Comparison of ENCODE assay signal across 14 cellular contexts in the genomic region with DNA sequence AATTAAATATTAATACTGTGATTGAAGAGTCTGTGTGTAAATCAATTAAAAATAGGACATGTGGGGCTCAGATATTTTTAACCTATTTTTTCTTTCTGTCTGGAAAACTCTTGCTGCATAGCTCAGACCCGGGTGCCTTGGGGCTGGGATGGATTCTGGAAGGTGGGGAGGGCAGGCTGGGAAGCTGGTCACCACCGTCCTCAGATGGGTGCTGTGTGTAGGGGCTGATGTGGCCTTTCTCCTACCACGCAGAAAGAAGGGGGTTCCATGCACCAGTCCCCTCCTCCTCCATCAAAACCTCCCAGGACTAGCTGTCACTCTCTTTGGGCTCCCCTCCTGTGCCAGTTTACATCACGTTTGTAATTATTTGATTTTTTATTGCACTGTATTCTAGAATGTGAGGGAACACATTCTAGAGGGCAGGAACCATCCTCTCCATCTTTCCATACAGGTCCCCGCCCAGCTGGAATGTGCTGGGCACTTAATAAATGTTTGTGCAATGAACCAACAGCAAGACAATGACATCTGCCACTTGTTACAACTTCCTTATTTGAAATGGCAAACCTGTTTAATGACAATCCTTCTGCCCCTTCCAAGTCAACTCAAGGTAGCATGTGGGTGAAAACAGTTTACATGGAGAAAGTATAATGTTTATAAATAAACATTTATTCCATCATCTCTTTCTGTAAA.
DNase-seq lines count a peak whose midpoint lies in the region; ATAC-seq, FAIRE-seq and TF ChIP-seq lines count a peak whose summit lies in the region.
"Had no signal": no experiment of that assay in that cellular context is flagged by ENCODE, and none has a peak within 500 bp of the region (broad histone marks: within the 10 kb centered on the region; RNA-seq: fewer than 3 reads in every experiment).

No MANE protein-coding gene starts in this region.

- H2AK5ac ChIP-seq in IMR-90 (ENCODE audit: low read depth, low read length), result 0 out of 2 replicates have a peak overlapping the region, but pooled peaks have one; percentile 62
- H2AK5ac ChIP-seq in trophoblast cell (ENCODE audit: low read length), result no peak overlapping the region

- CTCF ChIA-PET in IMR-90 (lab: Yijun Ruan, JAX) (no interaction called here), GM12878 (lab: Yijun Ruan, JAX) (interaction anchor here (0.7 kb wide), 1 partner anchor 897 kb away, joined by 3 read pairs; no protein-coding TSS in a partner anchor)

- H4K91ac ChIP-seq in IMR-90 (ENCODE audit: insufficient read depth, low read depth, low read length) (no peak overlapping the region), trophoblast cell (ENCODE audit: low read depth, low read length) (no peak overlapping the region)

- WGBS in IMR-90 (ENCODE audit: extremely low coverage in 2 of 2, insufficient read length in 1 of 2), 2 experiments, result no CpG with 5 or more reads among the region's 5 CpGs
- WGBS in GM12878 (ENCODE audit: insufficient coverage, insufficient replicate concordance, low lambda C conversion rate, missing lambda C conversion rate), result 43% methylated on average over 5 of the region's 5 CpGs
- no CpG with 5 or more reads among the region's 5 CpGs for WGBS in trophoblast cell (ENCODE audit: extremely low coverage, insufficient coverage, insufficient read length)

- H4K8ac ChIP-seq in IMR-90 (ENCODE audit: low read depth in 2 of 2, low read length in 2 of 2) (no peak overlapping the region), trophoblast cell (ENCODE audit: low read depth, low read length) (no peak overlapping the region)

- no peak for TF ChIP-seq POLR2A in IMR-90 (IDR thresholded peaks at IDR 0.05; ENCODE audit: low read depth, low read length)
- TF ChIP-seq POLR2A in GM12878 (IDR thresholded peaks at IDR 0.05; ENCODE audit: low read depth, low read length), result no peak

- H2AFZ ChIP-seq in IMR-90 (replicated peaks; ENCODE audit: low read length, poor library complexity) (no peak overlapping the region), GM12878 (ENCODE audit: control insufficient read depth, low read depth, low read length) (no peak overlapping the region), trophoblast cell (ENCODE audit: insufficient read depth, low read length, poor library complexity) (no peak overlapping the region), Karpas-422 (ENCODE audit: low read length) (no peak overlapping the region)

- H3K27ac ChIP-seq in IMR-90 (ENCODE audit: insufficient read depth, low read length), result no peak overlapping the region
- H3K27ac ChIP-seq in GM12878 (ENCODE audit: control insufficient read depth, insufficient read depth), result peak overlapping the region; percentile 66
- no peak overlapping the region for H3K27ac ChIP-seq in trophoblast cell (ENCODE audit: low read depth, low read length)
- H3K27ac ChIP-seq in Karpas-422 (ENCODE audit: low read length), result no peak overlapping the region
- H3K27ac ChIP-seq: BLaER1 had no signal

- H3K9me2 ChIP-seq in Karpas-422 (replicated peaks; ENCODE audit: insufficient read depth, low read length), result no peaks in the 10 kb centered on the region

- H3K27me3 ChIP-seq in IMR-90 (ENCODE audit: control insufficient read depth, insufficient read depth, low read length) (0 out of 2 replicates have a peak, but pooled peaks cover 3% of the 10 kb centered on the region), GM12878 (replicated peaks in 1 of 2; ENCODE audit: control insufficient read depth in 2 of 2, insufficient read depth in 2 of 2, low read length in 1 of 2) (no peaks in the 10 kb centered on the region), trophoblast cell (ENCODE audit: insufficient read depth, low read length) (no peaks in the 10 kb centered on the region), BE2C (no peaks in the 10 kb centered on the region), Karpas-422 (ENCODE audit: low read length) (no peaks in the 10 kb centered on the region)
- H3K27me3 ChIP-seq: BLaER1 had no signal

- H3K4me3 ChIP-seq in IMR-90 (ENCODE audit: insufficient read depth, low read depth, low read length) (no peak overlapping the region), GM12878 (no peak overlapping the region), trophoblast cell (ENCODE audit: low read depth, low read length) (no peak overlapping the region), BE2C (ENCODE audit: low read depth, low read length) (no peak overlapping the region), Karpas-422 (ENCODE audit: low read length) (no peak overlapping the region)
- H3K4me3 ChIP-seq: BLaER1, HAP-1 had no signal

- H4K5ac ChIP-seq in IMR-90 (ENCODE audit: low read depth, low read length), result no peak overlapping the region

- H3K4me1 Mint-ChIP-seq in glutamatergic neuron (ENCODE audit: low read depth, unreplicated experiment), result no peaks in the 10 kb centered on the region

- H2BK120ac ChIP-seq in IMR-90 (ENCODE audit: low read depth, low read length) (no peak overlapping the region), trophoblast cell (ENCODE audit: insufficient read depth, low read length, poor library complexity) (no peak overlapping the region)

- no peaks in the 10 kb centered on the region for H3K27me3 Mint-ChIP-seq in glutamatergic neuron (ENCODE audit: unreplicated experiment)

- dilution Hi-C loops in IMR-90 (cut with HindIII; ENCODE audit: low sequenced_read_pairs, unreplicated experiment), result no loop called here

- TF ChIP-seq CTCF in IMR-90 (conservative IDR thresholded peaks at IDR 0.05; ENCODE audit: low read depth, low read length) (no peak), GM12878 (IDR thresholded peaks at IDR 0.05 in 2 of 3, conservative IDR thresholded peaks at IDR 0.05 in 1 of 3; ENCODE audit: control insufficient read depth in 2 of 3, extremely low read depth in 1 of 3, insufficient read depth in 1 of 3, low read depth in 3 of 3, low read length in 3 of 3) (no peak), BE2C (IDR thresholded peaks at IDR 0.05; ENCODE audit: low read depth, low read length) (no peak), glutamatergic neuron (IDR thresholded peaks at IDR 0.05; ENCODE audit: partially characterized antibody, unreplicated experiment) (no peak)

- H3K9me1 ChIP-seq in IMR-90 (ENCODE audit: insufficient read depth, low read length), result peaks cover 8% of the 10 kb centered on the region

- H3K18ac ChIP-seq in IMR-90 (ENCODE audit: low read depth, low read length) (no peak overlapping the region), trophoblast cell (ENCODE audit: low read length) (no peak overlapping the region)

- no peak overlapping the region for H3K27ac Mint-ChIP-seq in glutamatergic neuron (ENCODE audit: unreplicated experiment)

- peak; percentile 59 for DNase-seq in DMS53 (lab: John Stamatoyannopoulos, UW)
- no peak for DNase-seq in IMR-90
- DNase-seq in GM12878 (ENCODE audit: low read depth, low spot score), result no peak
- DNase-seq in trophoblast cell, result peak; percentile 18 to 74
- DNase-seq in BE2C, result no peak
- no peak for DNase-seq in Karpas-422
- no peak for DNase-seq in glutamatergic neuron
- DNase-seq: DMS153, NCI-H1436 treated with DMSO at 0.1 percent for 48 hours, NCI-H2081 treated with DMSO at 0.1 percent for 48 hours, NCI-H526 treated with DMSO at 0.1 percent for 48 hours had no signal

- no peak overlapping the region for H2BK12ac ChIP-seq in trophoblast cell (ENCODE audit: low read length)

- peaks cover 2% of the 10 kb centered on the region for H3K9me3 Mint-ChIP-seq in glutamatergic neuron (ENCODE audit: unreplicated experiment)

- intact Hi-C loops in IMR-90 (cut with micrococcal nuclease), result no loop called here
- intact Hi-C loops in GM12878 (cut with micrococcal nuclease; ENCODE audit: unreplicated experiment), result no loop called here

- 0 out of 2 replicates have a peak overlapping the region, but pooled peaks have one; percentile 38 for H2BK20ac ChIP-seq in IMR-90 (ENCODE audit: low read depth, low read length)

- BruUV-seq in IMR-90 (replicated peaks; lab: Mats Ljungman, UMichigan), result no TSS peak
- BruUV-seq in GM12878 (replicated peaks; lab: Mats Ljungman, UMichigan), result no TSS peak

- TF ChIP-seq RAD21 in IMR-90 (IDR thresholded peaks at IDR 0.05; ENCODE audit: low read length) (no peak), GM12878 (IDR thresholded peaks at IDR 0.05; ENCODE audit: insufficient read depth, low read depth, low read length) (no peak)

- H2BK15ac ChIP-seq in IMR-90 (ENCODE audit: low read depth, low read length), result no peak overlapping the region

- no peak overlapping the region for H3K4ac ChIP-seq in IMR-90 (ENCODE audit: low read depth, low read length)
- H3K4ac ChIP-seq in trophoblast cell (ENCODE audit: low read depth, low read length), result no peak overlapping the region

- H3K79me2 ChIP-seq in GM12878 (ENCODE audit: control insufficient read depth, insufficient read depth, low read length), result no peaks in the 10 kb centered on the region
- H3K79me2 ChIP-seq in trophoblast cell (ENCODE audit: control insufficient read depth, insufficient read depth, low read length, poor library complexity), result no peaks in the 10 kb centered on the region
- no peaks in the 10 kb centered on the region for H3K79me2 ChIP-seq in Karpas-422 (ENCODE audit: low read length)

- H4K20me1 ChIP-seq in IMR-90 (ENCODE audit: insufficient read depth, low read length) (no peaks in the 10 kb centered on the region), GM12878 (ENCODE audit: control insufficient read depth, insufficient read depth) (no peaks in the 10 kb centered on the region), Karpas-422 (ENCODE audit: insufficient read depth, low read depth, low read length) (no peaks in the 10 kb centered on the region)
- H4K20me1 ChIP-seq: BLaER1 had no signal

- SMC1A ChIA-PET in GM12878 (lab: Charles Lee; ENCODE audit: uncharacterized antibody, unreplicated experiment), result interaction anchor here (2.0 kb wide), 1 partner anchor 13 kb away, joined by 4 read pairs; no protein-coding TSS in a partner anchor

- H3K23ac ChIP-seq in IMR-90 (ENCODE audit: low read depth, low read length) (no peak overlapping the region; the same call in 1 of the 2 replicates), trophoblast cell (ENCODE audit: low read length) (no peak overlapping the region)

- TF ChIP-seq EP300 in GM12878 (IDR thresholded peaks at IDR 0.05; ENCODE audit: borderline replicate concordance in 1 of 2, control insufficient read depth in 1 of 2, low read depth in 2 of 2, low read length in 2 of 2), result no peak

- H3K79me1 ChIP-seq in IMR-90 (ENCODE audit: low read depth in 1 of 2, low read length in 2 of 2) (no peaks in the 10 kb centered on the region), trophoblast cell (ENCODE audit: low read length) (no peaks in the 10 kb centered on the region)

- H3K9me3 ChIP-seq in IMR-90 (ENCODE audit: control insufficient read depth, insufficient read depth, low read length) (peaks cover 6% of the 10 kb centered on the region; the same call in 1 of the 2 replicates), GM12878 (replicated peaks; ENCODE audit: control insufficient read depth, insufficient read depth, low read length) (no peaks in the 10 kb centered on the region; the same call in 1 of the 3 replicates), trophoblast cell (ENCODE audit: insufficient read depth, low read depth, low read length) (no peaks in the 10 kb centered on the region), BE2C (no peaks in the 10 kb centered on the region; the same call in 1 of the 2 replicates), Karpas-422 (ENCODE audit: low read length) (no peaks in the 10 kb centered on the region)
- H3K9me3 ChIP-seq: HAP-1 had no signal

- H4K12ac ChIP-seq in trophoblast cell (ENCODE audit: low read depth, low read length), result no peak overlapping the region

- H3K9ac ChIP-seq in IMR-90 (ENCODE audit: low read depth, low read length) (no peak overlapping the region), GM12878 (ENCODE audit: control insufficient read depth, insufficient read depth, low read length) (peak overlapping the region; percentile 57; the same call in 1 of the 2 replicates), trophoblast cell (ENCODE audit: low read length) (no peak overlapping the region), Karpas-422 (ENCODE audit: low read length) (no peak overlapping the region)
- H3K9ac ChIP-seq: BLaER1 had no signal

- no peak for ATAC-seq in IMR-90 (ENCODE audit: low read depth)
- no peak for ATAC-seq in GM12878

- RAD21 ChIA-PET in GM12878 (lab: Charles Lee; ENCODE audit: unreplicated experiment), result no interaction called here

- H3K4me1 ChIP-seq in IMR-90 (ENCODE audit: control insufficient read depth, insufficient read depth, low read length) (peaks cover 9% of the 10 kb centered on the region), GM12878 (ENCODE audit: control insufficient read depth, insufficient read depth, low read length) (peaks cover 30% of the 10 kb centered on the region), trophoblast cell (ENCODE audit: control insufficient read depth in 1 of 2, insufficient read depth in 2 of 2, low read length in 2 of 2) (peaks cover 0 to 2% of the 10 kb centered on the region in 2 experiments), BE2C (peaks cover 6% of the 10 kb centered on the region), Karpas-422 (ENCODE audit: low read length) (0 out of 2 replicates have a peak, but pooled peaks cover 3% of the 10 kb centered on the region)
- H3K4me1 ChIP-seq: BLaER1, HAP-1 had no signal

- H3K14ac ChIP-seq in IMR-90 (replicated peaks; ENCODE audit: low read depth, low read length) (no peak overlapping the region), trophoblast cell (ENCODE audit: low read length) (no peak overlapping the region)

- H3K36me3 Mint-ChIP-seq in glutamatergic neuron (ENCODE audit: unreplicated experiment), result peaks cover 9% of the 10 kb centered on the region

- H2AK9ac ChIP-seq in IMR-90 (replicated peaks; ENCODE audit: low read depth, low read length, poor library complexity), result no peak overlapping the region

- H3K36me3 ChIP-seq in IMR-90 (ENCODE audit: control insufficient read depth, insufficient read depth, low read length) (no peaks in the 10 kb centered on the region), GM12878 (ENCODE audit: control insufficient read depth in 2 of 2, insufficient read depth in 2 of 2, low read length in 1 of 2) (no peaks in the 10 kb centered on the region), trophoblast cell (ENCODE audit: control insufficient read depth in 1 of 2, insufficient read depth in 2 of 2, low read length in 2 of 2) (no peaks in the 10 kb centered on the region), BE2C (no peaks in the 10 kb centered on the region), Karpas-422 (ENCODE audit: insufficient read depth, low read length) (no peaks in the 10 kb centered on the region)
- H3K36me3 ChIP-seq: BLaER1, HAP-1 had no signal

- H3K4me3 Mint-ChIP-seq in glutamatergic neuron (ENCODE audit: unreplicated experiment), result no peak overlapping the region

- no peak overlapping the region for H3K56ac ChIP-seq in IMR-90 (ENCODE audit: extremely low read depth, insufficient read depth, low read length)

- POLR2A ChIA-PET in IMR-90 (lab: Charles Lee; ENCODE audit: unreplicated experiment), result no interaction called here
- POLR2A ChIA-PET in GM12878 (lab: Charles Lee), result no interaction called here

- in situ Hi-C loops in IMR-90 (cut with MboI; ENCODE audit: low sequenced_read_pairs), result loop anchor here (25.0 kb wide), 1 partner anchor 988 kb away; a partner anchor contains a TSS
- in situ Hi-C loops in GM12878 (cut with MboI), result no loop called here

- no peak for FAIRE-seq in GM12878 (lab: Jason Lieb, UNC)
- FAIRE-seq: RCC 7860 had no signal

- H2BK5ac ChIP-seq in IMR-90 (ENCODE audit: low read depth, low read length, poor library complexity, severe bottlenecking) (no peak overlapping the region), trophoblast cell (ENCODE audit: low read depth, low read length, poor library complexity) (no peak overlapping the region)

- H3K4me2 ChIP-seq in IMR-90 (ENCODE audit: low read depth, low read length), result no peak overlapping the region
- peak overlapping the region; percentile 80 for H3K4me2 ChIP-seq in GM12878 (ENCODE audit: control insufficient read depth, insufficient read depth)
- no peak overlapping the region for H3K4me2 ChIP-seq in trophoblast cell (ENCODE audit: low read length)
- H3K4me2 ChIP-seq in Karpas-422 (ENCODE audit: low read depth, low read length, poor library complexity, severe bottlenecking), result no peak overlapping the region
- H3K4me2 ChIP-seq: BLaER1 had no signal

Comparison
In these comparisons a context has a peak if more than half of its experiments do, and no peak if none do; other contexts are left out.
1. DNase-seq: peak in DMS53 (single experiment) and trophoblast cell (2 of 2); none in IMR-90 (single experiment), GM12878 (single experiment), BE2C (single experiment), Karpas-422 (single experiment) and glutamatergic neuron (single experiment).